In genomic region chr22:41217553-41218157, GRCh38 we compare ENCODE assay signal across 1 cellular context.
TF ChIP-seq lines count a peak whose summit lies in the region.

No MANE protein-coding gene starts in this region.

TF ChIP-seq in HEK293, 187 proteins besides CTCF, POLR2A, EP300 and RAD21 (continued from another document):
- TF ChIP-seq PRDM10 (tag by site-specific recombination; IDR thresholded peaks at IDR 0.05): peak; percentile 55
- TF ChIP-seq, protein P1, sequence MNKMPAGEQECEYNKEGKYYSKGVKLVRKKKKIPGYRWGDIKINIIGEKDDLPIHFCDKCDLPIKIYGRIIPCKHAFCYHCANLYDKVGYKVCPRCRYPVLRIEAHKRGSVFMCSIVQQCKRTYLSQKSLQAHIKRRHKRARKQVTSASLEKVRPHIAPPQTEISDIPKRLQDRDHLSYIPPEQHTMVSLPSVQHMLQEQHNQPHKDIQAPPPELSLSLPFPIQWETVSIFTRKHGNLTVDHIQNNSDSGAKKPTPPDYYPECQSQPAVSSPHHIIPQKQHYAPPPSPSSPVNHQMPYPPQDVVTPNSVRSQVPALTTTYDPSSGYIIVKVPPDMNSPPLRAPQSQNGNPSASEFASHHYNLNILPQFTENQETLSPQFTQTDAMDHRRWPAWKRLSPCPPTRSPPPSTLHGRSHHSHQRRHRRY (tag by site-specific recombination; IDR thresholded peaks at IDR 0.05): no peak
TF ChIP-seq in HEK293: peak in this region for 7.
